Comparison of ENCODE assay signal across 8 cellular contexts in genomic region chr4:2755821-2756690, GRCh38. TPM values are rescaled to one million over a fixed set of nuclear protein-coding genes. Genes with fewer than 3 reads are reported as not detected.
DNase-seq lines count a peak whose midpoint lies in the region; ATAC-seq and TF ChIP-seq lines count a peak whose summit lies in the region.

TNIP2 (minus strand) TSS chr4:2756336; CDS start chr4:2756289, 47 bp downstream.

- WGBS in stomach, 5 donors: 0 to 1% (median 0%) methylated on average over 19 to 92 of the region's 96 CpGs

- peak; percentile 48 for TF ChIP-seq RAD21 in neural cell (conservative IDR thresholded peaks at IDR 0.05)

- H3K27ac ChIP-seq in neural cell (ENCODE audit: low read length): no peak within 1 kb of the TSS
- H3K27ac ChIP-seq in stomach: peak within 1 kb of the TSS; percentile 90 to 99 (median 95)

- no peaks in the 10 kb centered on the region for H3K79me2 ChIP-seq in neural cell (replicated peaks; ENCODE audit: insufficient read depth, low read length)

- H3K9ac ChIP-seq in neural cell (ENCODE audit: low read length): peak within 1 kb of the TSS; percentile 60

- H3K4me1 ChIP-seq in stomach: peaks cover 43 to 71% (median 51%) of the 10 kb centered on the region in 4 donors

- H3K9me3 ChIP-seq in neural cell (ENCODE audit: low read length): no peaks in the 10 kb centered on the region
- no peaks in the 10 kb centered on the region for H3K9me3 ChIP-seq in stomach

- TF ChIP-seq POLR2A in stomach (IDR thresholded peaks at IDR 0.05): no peak

- ATAC-seq in GM19452 (IDR thresholded peaks at IDR 0.05; ENCODE audit: unreplicated experiment): peak; percentile 67

- H3K9me2 ChIP-seq in neural cell (ENCODE audit: insufficient read depth, low read length): no peaks in the 10 kb centered on the region

- intact Hi-C loops in stomach (cut with DNase I; ENCODE audit: low total_unique reads): no loop called here

- H3K4me2 ChIP-seq in neural cell (ENCODE audit: low read length): no peak within 1 kb of the TSS

- H3K4me3 ChIP-seq in neural cell (ENCODE audit: low read length): peak within 1 kb of the TSS; percentile 77
- H3K4me3 ChIP-seq in stomach: peak within 1 kb of the TSS; percentile 77 to 84 (median 82)

- H3K36me3 ChIP-seq in neural cell (ENCODE audit: insufficient read depth, low read length) (no peaks in the 10 kb centered on the region), stomach (peaks cover 0 to 11% (median 5%) of the 10 kb centered on the region in 4 donors)

- H3K27me3 ChIP-seq in neural cell (ENCODE audit: insufficient read depth, low read depth, low read length) (no peaks in the 10 kb centered on the region), stomach (no peaks in the 10 kb centered on the region)

- no peaks in the 10 kb centered on the region for H4K20me1 ChIP-seq in neural cell (ENCODE audit: insufficient read depth)

- DNase-seq in CMK (ENCODE audit: low read depth) (peak; percentile 65), HUDEP-2 (lab: John Stamatoyannopoulos, UW; ENCODE audit: unreplicated experiment in 76 of 76) (peak in 73 of 76 experiments; percentile 2 to 86 (median 70)), RPMI7951 (ENCODE audit: low read depth) (peak; percentile 82), fibroblast of the conjunctiva (ENCODE audit: low read depth) (peak; percentile 76), stomach (peak; percentile 91)
- DNase-seq in activated effector memory CD4-positive, alpha-beta T cell treated with Interleukin-2 at 50 U/mL for 16 hours: peak; percentile 73

- H2AFZ ChIP-seq in neural cell (ENCODE audit: low read depth, low read length): no peak within 1 kb of the TSS

- TF ChIP-seq CTCF in neural cell (IDR thresholded peaks at IDR 0.05; ENCODE audit: poor library complexity, severe bottlenecking) (peak; percentile 63), stomach (IDR thresholded peaks at IDR 0.05) (peak in 4 of 7 experiments; percentile 11 to 48 (median 16))

- TF ChIP-seq EP300 in neural cell (conservative IDR thresholded peaks at IDR 0.05; ENCODE audit: poor library complexity, severe bottlenecking): no peak
- no peak for TF ChIP-seq EP300 in stomach (IDR thresholded peaks at IDR 0.05)

- no peaks in the 10 kb centered on the region for H3F3A ChIP-seq in neural cell (ENCODE audit: insufficient read depth, low read length, poor library complexity, severe bottlenecking)

TF ChIP-seq in neural cell, 6 proteins besides CTCF, POLR2A, EP300 and RAD21:
- TF ChIP-seq EZH2 (IDR thresholded peaks at IDR 0.05; ENCODE audit: borderline replicate concordance, insufficient read depth, low read length, poor library complexity, severe bottlenecking) (no peak), TAF1 (IDR thresholded peaks at IDR 0.05; ENCODE audit: low read depth) (no peak), POLR2AphosphoS5 (IDR thresholded peaks at IDR 0.05) (peak; percentile 29), REST (IDR thresholded peaks at IDR 0.05; ENCODE audit: borderline replicate concordance) (no peak), SMC3 (conservative IDR thresholded peaks at IDR 0.05; ENCODE audit: poor library complexity) (peak; percentile 60), MXI1 (conservative IDR thresholded peaks at IDR 0.05; ENCODE audit: poor library complexity, severe bottlenecking) (peak; percentile 83)

RNA-seq across cellular contexts. Expression of gene TNIP2, which starts in this region (rescaled TPM):
- 21.7 and 23.3 TPM in 2 replicates for total RNA-seq in RPMI7951 (2014; rRNA removed; shearing (Covaris generic))
- polyA plus RNA-seq in neural cell (13.0 and 17.0 TPM in 2 replicates), stomach (10 to 100 TPM; 36.1 to 42.5 (median 37.6) TPM)
- 9.6 and 10.0 TPM in 2 replicates for polyA minus RNA-seq in neural cell
- 100 to 1,000 TPM in 2 of 5 donors, 10 to 100 TPM in 3; 18.7 to 194 (median 59.6) TPM for total RNA-seq in stomach
